Comparison of ENCODE assay signal across 16 cellular contexts in the genomic region with DNA sequence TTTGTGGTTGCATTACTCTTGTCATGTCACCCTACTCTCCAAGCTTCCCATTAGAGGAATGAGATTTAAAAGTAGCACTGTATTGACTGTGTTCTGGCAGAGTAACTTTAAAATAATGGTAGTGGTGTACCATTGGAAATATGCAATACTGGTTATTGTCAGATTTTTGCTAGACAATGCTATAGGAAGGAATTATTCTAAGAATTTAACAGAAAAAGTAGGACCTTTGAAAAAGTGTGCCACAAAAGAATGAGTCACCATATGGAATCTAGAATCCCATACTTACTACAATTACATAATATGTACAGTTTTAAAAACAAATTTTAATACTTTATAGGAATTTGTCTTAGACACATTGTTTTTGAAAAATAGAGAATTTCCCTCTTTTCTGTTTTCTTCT. TPM values are rescaled to one million over a fixed set of nuclear protein-coding genes. Genes with fewer than 3 reads are reported as not detected.
DNase-seq lines count a peak whose midpoint lies in the region; ATAC-seq and TF ChIP-seq lines count a peak whose summit lies in the region.
"Had no signal": no experiment of that assay in that cellular context is flagged by ENCODE, and none has a peak within 500 bp of the region (broad histone marks: within the 10 kb centered on the region; RNA-seq: fewer than 3 reads in every experiment).

No MANE protein-coding gene starts in this region.

- no peaks in the 10 kb centered on the region for H3K27me3 ChIP-seq in ACC112 (ENCODE audit: insufficient read depth, low read length)
- no peaks in the 10 kb centered on the region for H3K27me3 ChIP-seq in GM23248 (replicated peaks; ENCODE audit: insufficient read depth)
- H3K27me3 ChIP-seq in Panc1 (ENCODE audit: control insufficient read depth, insufficient read depth, low read length): no peaks in the 10 kb centered on the region
- H3K27me3 ChIP-seq in right cardiac atrium (ENCODE audit: control insufficient read depth, insufficient read depth): no peaks in the 10 kb centered on the region
- H3K27me3 ChIP-seq: ascending aorta had no signal

- no peak overlapping the region for H3K9ac ChIP-seq in GM23248

- H3K9me2 ChIP-seq in GM23248 (ENCODE audit: insufficient read depth): no peaks in the 10 kb centered on the region

- peak; percentile 68 for DNase-seq in GM23248
- DNase-seq in Panc1 (ENCODE audit: low read depth, low spot score): no peak
- peak; percentile 57 for DNase-seq in dedifferentiated amniotic fluid mesenchymal stem cell (ENCODE audit: extremely low spot score)
- DNase-seq in right cardiac atrium: no peak
- DNase-seq in kidney glomerular epithelial cell (lab: John Stamatoyannopoulos, UW): no peak
- DNase-seq: hippocampal formation; midbrain; NCI-H146; psoas muscle; stimulated activated CD4-positive, alpha-beta T cell treated with anti-CD3 and anti-CD28 coated beads, Interleukin-4, amount 100 ng/mL, for 1 hour; stimulated activated naive CD4-positive, alpha-beta T cell treated with Interleukin-2 at 50 U/mL for 16 hours had no signal

- CTCF ChIA-PET in Panc1 (lab: Charles Lee): interaction anchor here (0.8 kb wide), 1 partner anchor 15 kb away, joined by 3 read pairs; no protein-coding TSS in a partner anchor

- ATAC-seq in Panc1: no peak
- no peak for ATAC-seq in right cardiac atrium
- ATAC-seq in HG03139 (IDR thresholded peaks at IDR 0.05; ENCODE audit: unreplicated experiment): no peak
- ATAC-seq in GM21381 (IDR thresholded peaks at IDR 0.05; ENCODE audit: unreplicated experiment): no peak
- ATAC-seq: psoas muscle had no signal

- H4K20me1 ChIP-seq in GM23248 (ENCODE audit: insufficient read depth): no peaks in the 10 kb centered on the region

- no peak overlapping the region for H2AFZ ChIP-seq in ACC112 (ENCODE audit: low read length, unreplicated experiment)
- no peak overlapping the region for H2AFZ ChIP-seq in GM23248

- H3K79me2 ChIP-seq in ACC112 (ENCODE audit: control insufficient read depth, insufficient read depth, low read length, unreplicated experiment): peaks cover 97% of the 10 kb centered on the region
- H3K79me2 ChIP-seq in GM23248 (ENCODE audit: insufficient read depth): peaks cover 100% of the 10 kb centered on the region

- in situ Hi-C loops in GM23248 (cut with MboI) (no loop called here), Panc1 (cut with HindIII; ENCODE audit: low pct_unique_long_range_greater_than_20kb, low sequenced_read_pairs) (no loop called here)

- POLR2A ChIA-PET in Panc1 (lab: Charles Lee): no interaction called here

- peak overlapping the region; percentile 60 for H3K4me2 ChIP-seq in GM23248 (ENCODE audit: unreplicated experiment)

- BruUV-seq in Panc1 (replicated peaks; lab: Mats Ljungman, UMichigan): no TSS peak

- H3K27ac ChIP-seq in ACC112 (ENCODE audit: low read depth, low read length): peak overlapping the region; percentile 38
- H3K27ac ChIP-seq in GM23248: peak overlapping the region; percentile 57
- peak overlapping the region; percentile 29; the same call in 1 of the 2 replicates for H3K27ac ChIP-seq in Panc1 (ENCODE audit: low read length)
- no peak overlapping the region for H3K27ac ChIP-seq in right cardiac atrium (ENCODE audit: low read length)
- H3K27ac ChIP-seq: ascending aorta, psoas muscle had no signal

- peaks cover 36% of the 10 kb centered on the region for H3F3A ChIP-seq in GM23248 (ENCODE audit: insufficient read depth)

- H3K4me3 ChIP-seq in ACC112 (ENCODE audit: low read depth, low read length) (peak overlapping the region; percentile 21; the same call in 1 of the 2 replicates), GM23248 (peak overlapping the region; percentile 28; the same call in 1 of the 2 replicates), Panc1 (ENCODE audit: low read depth in 2 of 2, low read length in 2 of 2) (no peak overlapping the region), right cardiac atrium (ENCODE audit: low read length) (no peak overlapping the region)
- H3K4me3 ChIP-seq: ascending aorta, psoas muscle had no signal

- no peaks in the 10 kb centered on the region for H3K9me3 ChIP-seq in GM23248 (ENCODE audit: low read depth)
- no peaks in the 10 kb centered on the region for H3K9me3 ChIP-seq in Panc1 (ENCODE audit: control insufficient read depth, insufficient read depth, low read depth, low read length)
- H3K9me3 ChIP-seq in right cardiac atrium (ENCODE audit: control insufficient read depth, low read length): no peaks in the 10 kb centered on the region
- H3K9me3 ChIP-seq: ascending aorta, psoas muscle had no signal

- no peaks in the 10 kb centered on the region for H3K36me3 ChIP-seq in ACC112 (ENCODE audit: insufficient read depth, low read length)
- H3K36me3 ChIP-seq in GM23248 (ENCODE audit: low read depth): no peaks in the 10 kb centered on the region
- H3K36me3 ChIP-seq in Panc1 (ENCODE audit: control insufficient read depth, insufficient read depth, low read length): peaks cover 8% of the 10 kb centered on the region
- H3K36me3 ChIP-seq: ascending aorta had no signal

- peaks cover 76% of the 10 kb centered on the region for H3K4me1 ChIP-seq in ACC112 (ENCODE audit: control insufficient read depth, insufficient read depth, low read length, unreplicated experiment)
- H3K4me1 ChIP-seq in GM23248 (ENCODE audit: insufficient read depth): peaks cover 49% of the 10 kb centered on the region
- H3K4me1 ChIP-seq in Panc1 (ENCODE audit: control insufficient read depth, insufficient read depth, low read length): peaks cover 32% of the 10 kb centered on the region
- peaks cover 5% of the 10 kb centered on the region for H3K4me1 ChIP-seq in right cardiac atrium (ENCODE audit: control insufficient read depth, insufficient read depth, low read length)

- no peak for TF ChIP-seq CTCF in Panc1 (IDR thresholded peaks at IDR 0.05)

- intact Hi-C loops in Panc1 (cut with micrococcal nuclease; ENCODE audit: unreplicated experiment): loop anchor here (10.0 kb wide), 1 partner anchor 174 kb away; no protein-coding TSS in a partner anchor
- intact Hi-C loops in right cardiac atrium (cut with DNase I): no loop called here

RNA-seq across cellular contexts. Expression of gene MIER1, which starts 13.8 kb away (rescaled TPM):
- 34.8 and 38.1 TPM in 2 replicates for total RNA-seq in GM23248 (2014; rRNA removed; shearing (Covaris generic))
- polyA plus RNA-seq in GM23248 (2016; fragmentation: Nextera tagmentation; extraction: Ambion mirVana) (36.8 and 37.8 TPM in 2 replicates), right cardiac atrium (8.9 TPM)
- total RNA-seq in Panc1 (2021; ENCODE audit: unreplicated experiment) (33.7 TPM), right cardiac atrium (10 to 100 TPM; 19.2 to 26.9 (median 22.8) TPM)
- polyA plus RNA-seq in Panc1 (2012; ENCODE audit: insufficient read length): 11.7 TPM

RNA-seq across cellular contexts. Expression of gene DNAI4, which starts 14.0 kb away (rescaled TPM):
- 7.3 and 9.9 TPM in 2 replicates for total RNA-seq in GM23248 (2014; rRNA removed; shearing (Covaris generic))
- 3.2 and 4.2 TPM in 2 replicates for polyA plus RNA-seq in GM23248 (2016; fragmentation: Nextera tagmentation; extraction: Ambion mirVana)
- total RNA-seq in Panc1 (2021; ENCODE audit: unreplicated experiment): 7.2 TPM
- 3.4 TPM for polyA plus RNA-seq in Panc1 (2012; ENCODE audit: insufficient read length)
- 10 to 100 TPM; 18.6 to 27.0 (median 23.9) TPM for total RNA-seq in right cardiac atrium
- polyA plus RNA-seq in right cardiac atrium: 1.8 TPM
- total RNA-seq: ascending aorta had no signal
- polyA plus RNA-seq: CD14-positive monocyte had no signal

Comparison
In these comparisons a context has a peak if more than half of its experiments do, and no peak if none do; other contexts are left out.
1. H3K4me3 ChIP-seq: peak in ACC112 (single experiment) and GM23248 (single experiment); none in Panc1 (0 of 2) and right cardiac atrium (single experiment).
2. DNase-seq: peak in GM23248 (single experiment) and dedifferentiated amniotic fluid mesenchymal stem cell (single experiment); none in Panc1 (single experiment), right cardiac atrium (0 of 3) and kidney glomerular epithelial cell (single experiment).